8 cellular contexts compared by ENCODE assay signal in the genomic region with DNA sequence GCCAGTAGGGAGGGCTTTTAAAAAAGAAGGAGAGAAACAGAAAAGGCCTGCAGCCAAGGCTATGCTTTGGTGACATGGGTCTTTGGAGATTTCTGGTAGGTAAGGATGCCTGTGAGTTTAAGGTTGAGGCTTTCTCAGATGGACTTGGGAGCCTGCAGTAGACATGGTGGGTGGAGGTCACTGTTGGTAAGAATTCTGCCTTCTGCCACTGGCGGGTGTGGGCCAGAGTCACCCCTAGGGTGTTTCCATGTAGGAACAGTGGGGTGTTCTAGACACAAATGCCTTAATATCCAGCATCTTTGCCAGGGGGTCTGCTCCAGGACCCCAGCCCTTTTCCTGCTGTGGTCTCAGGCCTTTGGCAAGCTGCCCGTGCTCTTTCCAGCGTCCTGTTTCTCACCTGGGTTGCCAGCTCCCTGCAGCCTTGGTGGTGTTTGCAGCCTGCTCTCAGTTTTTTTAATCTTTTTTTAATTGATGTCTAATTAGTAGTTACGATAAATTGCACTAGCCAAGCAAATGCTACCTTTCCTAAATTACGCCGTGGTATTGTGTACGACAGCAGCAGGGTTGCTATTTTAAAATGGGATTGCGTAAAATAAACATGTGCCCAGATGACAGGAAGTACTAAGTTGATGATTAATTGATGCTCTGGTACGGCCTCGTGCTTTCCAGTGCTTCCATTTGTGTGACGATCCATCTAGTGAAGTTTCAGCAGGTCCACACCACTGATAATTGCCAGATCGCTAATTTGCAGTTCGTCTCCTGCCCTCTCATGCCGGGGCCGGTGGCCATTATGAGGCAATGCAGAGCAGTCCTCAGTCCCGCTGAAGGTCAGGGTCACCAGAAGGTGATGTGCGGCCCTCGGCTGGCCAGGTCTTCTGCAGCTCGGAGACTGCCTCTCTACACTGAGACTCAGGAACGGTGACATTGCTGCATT. TPM values are rescaled to one million over a fixed set of nuclear protein-coding genes. Genes with fewer than 3 reads are reported as not detected.
DNase-seq lines count a peak whose midpoint lies in the region; ATAC-seq, FAIRE-seq and TF ChIP-seq lines count a peak whose summit lies in the region.

No MANE protein-coding gene starts in this region.

- H3K27me3 Mint-ChIP-seq in CD14-positive monocyte (ENCODE audit: low read depth in 3 of 3): peaks cover 0 to 4% (median 0%) of the 10 kb centered on the region in 3 donors

- peaks cover 39% of the 10 kb centered on the region for H3K4me1 Mint-ChIP-seq in CD14-positive monocyte

- H3K9me3 Mint-ChIP-seq in CD14-positive monocyte: no peaks in the 10 kb centered on the region

- peak; percentile 24 to 58 for ATAC-seq in lower lobe of right lung
- ATAC-seq in GM21367 (IDR thresholded peaks at IDR 0.05; ENCODE audit: unreplicated experiment): no peak

- FAIRE-seq in bronchial epithelial cell (lab: Jason Lieb, UNC) (no peak), GM12891 (lab: Jason Lieb, UNC) (no peak)

- H3K4me3 ChIP-seq in bronchial epithelial cell (ENCODE audit: low read depth, low read length) (no peak overlapping the region), lower lobe of right lung (no peak overlapping the region)

- peaks cover 36% of the 10 kb centered on the region for H3K4me1 ChIP-seq in lower lobe of right lung

- peaks cover 32 to 44% of the 10 kb centered on the region in 2 donors for H3K36me3 Mint-ChIP-seq in CD14-positive monocyte

- intact Hi-C loops in CD14-positive monocyte (cut with micrococcal nuclease) (loop anchor here in 1 of 2 donors (10.0 kb wide), 1 partner anchor 120 kb away; a partner anchor contains a TSS), lower lobe of right lung (cut with DNase I) (no loop called here)

- peak overlapping the region in 6 of 7 donors; percentile 50 to 75 (median 67) for H3K27ac Mint-ChIP-seq in CD14-positive monocyte

- DNase-seq in CD14-positive monocyte (ENCODE audit: low spot score) (peak; percentile 70), NCI-H146 treated with DMSO at 0.1 percent for 48 hours (lab: John Stamatoyannopoulos, UW; ENCODE audit: unreplicated experiment) (peak; percentile 96), bronchial epithelial cell (ENCODE audit: low read depth) (peak; percentile 74), lower lobe of right lung (no peak), C1 segment of cervical spinal cord (lab: John Stamatoyannopoulos, UW) (no peak), GM12891 (ENCODE audit: insufficient read length, low spot score) (no peak)
- no peak for DNase-seq in stimulated activated CD4-positive, alpha-beta T cell treated with anti-CD3 and anti-CD28 coated beads, Interleukin-2, amount 100 ng/mL, for 24 hours

- H3K4me3 Mint-ChIP-seq in CD14-positive monocyte: peak overlapping the region in 1 of 2 donors; percentile 42

- no peak for TF ChIP-seq POLR2A in GM12891 (IDR thresholded peaks at IDR 0.05; ENCODE audit: low read depth, low read length)

- H3K27me3 ChIP-seq in bronchial epithelial cell (ENCODE audit: control insufficient read depth, insufficient read depth, low read length) (no peaks in the 10 kb centered on the region), lower lobe of right lung (ENCODE audit: low read depth) (no peaks in the 10 kb centered on the region)

- TF ChIP-seq CTCF in CD14-positive monocyte (IDR thresholded peaks at IDR 0.05): no peak
- TF ChIP-seq CTCF in bronchial epithelial cell (IDR thresholded peaks at IDR 0.05; ENCODE audit: insufficient read depth, low read length, severe bottlenecking): no peak
- no peak for TF ChIP-seq CTCF in lower lobe of right lung (IDR thresholded peaks at IDR 0.05)

- H3K9me3 ChIP-seq in lower lobe of right lung: no peaks in the 10 kb centered on the region

- H3K27ac ChIP-seq in lower lobe of right lung: no peak overlapping the region

- peaks cover 17% of the 10 kb centered on the region for H3K36me3 ChIP-seq in bronchial epithelial cell (ENCODE audit: control insufficient read depth, insufficient read depth, low read length)
- H3K36me3 ChIP-seq in lower lobe of right lung: peaks cover 18% of the 10 kb centered on the region

TF ChIP-seq in GM12891, 5 proteins besides CTCF, POLR2A, EP300 and RAD21:
- TF ChIP-seq POLR2AphosphoS5 (IDR thresholded peaks at IDR 0.05; ENCODE audit: low read depth, low read length) (no peak), SPI1 (IDR thresholded peaks at IDR 0.05; ENCODE audit: low read depth, low read length) (no peak), POU2F2 (IDR thresholded peaks at IDR 0.05; ENCODE audit: low read depth, low read length) (no peak)
TF ChIP-seq in GM12891: peak in this region for 0.

RNA-seq across cellular contexts. Expression of a gene that starts 35.3 kb away (rescaled TPM):
- not detected for polyA plus RNA-seq in CD14-positive monocyte
- total RNA-seq in bronchial epithelial cell: 0.26 and 0.64 TPM in 2 replicates
- 1.8 TPM for total RNA-seq in lower lobe of right lung
- polyA plus RNA-seq in GM12891 (2012; ENCODE audit: low read depth, missing spikeins): 0.87 TPM

Comparison
In these comparisons a context has a peak if more than half of its experiments do, and no peak if none do; other contexts are left out.
1. DNase-seq: peak in CD14-positive monocyte (single experiment), NCI-H146 treated with DMSO at 0.1 percent for 48 hours (single experiment) and bronchial epithelial cell (single experiment); none in lower lobe of right lung (single experiment), stimulated activated CD4-positive, alpha-beta T cell treated with anti-CD3 and anti-CD28 coated beads, Interleukin-2, amount 100 ng/mL, for 24 hours (0 of 2), C1 segment of cervical spinal cord (0 of 14) and GM12891 (single experiment).